Comparison of ENCODE assay signal across 8 cellular contexts in genomic region chr10:102502337-102503151, GRCh38. TPM values are rescaled to one million over a fixed set of nuclear protein-coding genes. Genes with fewer than 3 reads are reported as not detected.
A peak's percentile ranks its signal among the peaks of the same experiment; 100 is the strongest.
DNase-seq lines count a peak whose midpoint lies in the region; ATAC-seq, FAIRE-seq and TF ChIP-seq lines count a peak whose summit lies in the region.

Gene ACTR1A, minus strand, starts transcription at chr10:102502712. Its CDS starts 65 bp downstream, at chr10:102502647.

- 0% methylated on average over 42 of the region's 42 CpGs for WGBS in adipose tissue, 3 donors
- WGBS in tibial nerve, 2 donors = 0% methylated on average over 42 of the region's 42 CpGs

- peak within 1 kb of the TSS; percentile 72 for H3K4me3 ChIP-seq in cardiac muscle cell
- H3K4me3 ChIP-seq in parathyroid adenoma (ENCODE audit: low read depth, low read length) = peak within 1 kb of the TSS; percentile 100
- peak within 1 kb of the TSS; percentile 73 to 100 (median 80) for H3K4me3 ChIP-seq in tibial nerve

- peak within 1 kb of the TSS; percentile 74 for H3K9ac ChIP-seq in parathyroid adenoma

- peak within 1 kb of the TSS; percentile 90 for H3K4me2 ChIP-seq in parathyroid adenoma (ENCODE audit: low read length)

- TF ChIP-seq EP300 in tibial nerve (IDR thresholded peaks at IDR 0.05) = peak in 1 of 2 donors; percentile 89

- peaks cover 28% of the 10 kb centered on the region for H3K79me2 ChIP-seq in parathyroid adenoma

- H3K4me1 ChIP-seq in cardiac muscle cell (ENCODE audit: low read depth) (peaks cover 15% of the 10 kb centered on the region), parathyroid adenoma (peaks cover 14% of the 10 kb centered on the region), tibial nerve (peaks cover 0 to 70% (median 26%) of the 10 kb centered on the region in 4 donors)

- H3K36me3 ChIP-seq in cardiac muscle cell (no peaks in the 10 kb centered on the region), parathyroid adenoma (ENCODE audit: control insufficient read depth, insufficient read depth, low read length) (no peaks in the 10 kb centered on the region), tibial nerve (no peaks in the 10 kb centered on the region)

- peak; percentile 48 for ATAC-seq in HG02840 (IDR thresholded peaks at IDR 0.05; ENCODE audit: low FRiP score, unreplicated experiment)

- peak within 1 kb of the TSS; percentile 97 for H2AFZ ChIP-seq in parathyroid adenoma

- TF ChIP-seq CTCF in cardiac muscle cell (IDR thresholded peaks at IDR 0.05; ENCODE audit: low read depth, low read length) (no peak), parathyroid adenoma (IDR thresholded peaks at IDR 0.05) (no peak), tibial nerve (IDR thresholded peaks at IDR 0.05) (peak in 2 of 5 experiments; percentile 7 to 19)

- DNase-seq in GM12892 (ENCODE audit: insufficient read length) (peak; percentile 75), NCI-H1436 treated with DMSO at 0.1 percent for 48 hours (lab: John Stamatoyannopoulos, UW) (peak; percentile 99), T follicular helper cell (ENCODE audit: low read depth) (peak; percentile 93), cardiac muscle cell (ENCODE audit: low read depth in 1 of 2, low spot score in 1 of 2) (peak; percentile 99 to 100), tibial nerve (ENCODE audit: low spot score in 2 of 2) (peak; percentile 88 to 94)

- TF ChIP-seq POLR2A in GM12892 (IDR thresholded peaks at IDR 0.05; ENCODE audit: low read depth, low read length) = peak; percentile 64
- peak; percentile 69 to 79 for TF ChIP-seq POLR2A in tibial nerve (IDR thresholded peaks at IDR 0.05)

- no peaks in the 10 kb centered on the region for H3K9me3 ChIP-seq in cardiac muscle cell (ENCODE audit: low read depth)
- H3K9me3 ChIP-seq in parathyroid adenoma (ENCODE audit: control insufficient read depth, low read length) = no peaks in the 10 kb centered on the region
- no peaks in the 10 kb centered on the region for H3K9me3 ChIP-seq in tibial nerve

- FAIRE-seq in GM12892 (lab: Jason Lieb, UNC) = peak; percentile 99

- H3K27ac ChIP-seq in adipose tissue (ENCODE audit: low read depth, low read length) (no peak within 1 kb of the TSS), cardiac muscle cell (peak within 1 kb of the TSS; percentile 73), parathyroid adenoma (peak within 1 kb of the TSS; percentile 84), tibial nerve (peak within 1 kb of the TSS; percentile 85 to 95 (median 91))

- H3K27me3 ChIP-seq in cardiac muscle cell = no peaks in the 10 kb centered on the region
- no peaks in the 10 kb centered on the region for H3K27me3 ChIP-seq in parathyroid adenoma (ENCODE audit: control insufficient read depth, insufficient read depth, low read length)
- H3K27me3 ChIP-seq in tibial nerve = no peaks in the 10 kb centered on the region

RNA-seq across cellular contexts. Expression of gene ACTR1A, which starts in this region (rescaled TPM):
- 30.7 TPM for polyA plus RNA-seq in GM12892 (2012; ENCODE audit: missing spikeins)
- polyA plus RNA-seq in adipose tissue (10 to 100 TPM; 28.7 to 69.2 (median 61.5) TPM), cardiac muscle cell (165 and 172 TPM in 2 replicates)
- total RNA-seq in cardiac muscle cell (135 and 147 TPM in 2 replicates), tibial nerve (100 to 1,000 TPM in 2 of 4 donors, 10 to 100 TPM in 2; 85.5 to 114 (median 105) TPM)
